Comparison of ENCODE assay signal across 17 cellular contexts in the genomic region with DNA sequence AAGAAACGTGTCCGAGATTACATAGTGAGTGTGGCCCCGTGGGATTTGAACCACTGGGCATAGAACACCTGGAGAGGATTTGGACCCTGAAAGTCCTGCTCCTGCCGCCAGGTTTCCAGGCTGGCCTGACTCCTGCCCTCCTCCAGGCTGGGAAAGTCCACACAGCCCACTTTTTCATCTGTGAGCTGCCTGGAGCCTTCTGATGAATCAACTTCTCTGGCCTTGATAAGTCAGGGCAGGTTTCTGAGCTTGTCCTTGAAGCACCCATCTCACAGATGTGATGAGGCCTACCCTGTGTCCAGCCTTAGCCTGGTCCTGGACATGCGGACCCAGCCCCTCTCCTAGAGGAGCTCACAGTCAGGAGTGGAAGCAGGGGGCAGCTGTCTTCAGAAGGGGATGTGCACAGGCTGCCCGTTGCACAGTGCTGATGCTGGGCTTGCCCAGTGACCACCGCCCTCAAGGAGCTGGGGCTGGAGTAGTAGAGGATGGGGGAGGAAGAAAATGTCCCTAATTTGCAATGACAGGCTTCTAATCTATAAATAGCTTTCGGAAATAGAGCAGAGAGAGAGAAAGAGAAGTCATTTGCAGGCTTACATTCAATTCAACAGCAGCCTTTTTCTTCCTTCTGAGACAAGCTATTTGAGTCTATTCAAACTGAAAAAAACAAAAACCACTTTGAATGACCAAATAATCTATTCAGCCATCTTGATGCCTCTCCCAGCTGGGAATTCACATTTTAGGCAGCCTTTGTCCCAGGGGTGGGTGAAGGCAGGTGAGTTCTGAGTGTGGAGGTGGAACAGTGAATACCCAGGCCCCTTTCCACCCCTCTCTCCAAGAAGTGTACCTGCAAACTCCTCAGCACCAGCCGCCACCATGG.
A peak's percentile ranks its signal among the peaks of the same experiment; 100 is the strongest.
DNase-seq lines count a peak whose midpoint lies in the region; ATAC-seq, FAIRE-seq and TF ChIP-seq lines count a peak whose summit lies in the region.
"Had no signal": no experiment of that assay in that cellular context is flagged by ENCODE, and none has a peak within 500 bp of the region (broad histone marks: within the 10 kb centered on the region; RNA-seq: fewer than 3 reads in every experiment).

No MANE protein-coding gene starts in this region.

- no peak overlapping the region for H2BK5ac ChIP-seq in H9 (ENCODE audit: insufficient read length, low read length)

- H3K79me2 ChIP-seq in H9 (ENCODE audit: insufficient read depth, low read length) = no peaks in the 10 kb centered on the region

- no peaks in the 10 kb centered on the region; the same call in 1 of the 2 replicates for H3K4me1 ChIP-seq in H9 (ENCODE audit: insufficient read depth, low read length)
- no peaks in the 10 kb centered on the region for H3K4me1 ChIP-seq in Peyer's patch
- H3K4me1 ChIP-seq: ascending aorta, left ventricle myocardium inferior had no signal

- no peak overlapping the region for H3K18ac ChIP-seq in H9 (ENCODE audit: insufficient read length, low read depth, low read length)

- no peak overlapping the region for H4K5ac ChIP-seq in H9 (ENCODE audit: insufficient read length, low read depth, low read length)

- no peak overlapping the region for H2BK20ac ChIP-seq in H9 (ENCODE audit: low read depth, low read length, poor library complexity, severe bottlenecking)

- H3K36me3 ChIP-seq in Peyer's patch = no peaks in the 10 kb centered on the region
- H3K36me3 ChIP-seq: ascending aorta, left ventricle myocardium inferior had no signal

- H3K23ac ChIP-seq in H9 (ENCODE audit: insufficient read length, low read depth, low read length) = no peak overlapping the region

- no peak overlapping the region for H3K9ac ChIP-seq in H9 (ENCODE audit: extremely low read depth, insufficient read length, low read length)

- WGBS in H9 (ENCODE audit: extremely low coverage, insufficient read length, low lambda C conversion rate) = no CpG with 5 or more reads among the region's 9 CpGs

- no peak overlapping the region for H2AK5ac ChIP-seq in H9 (ENCODE audit: insufficient read length, low read length)

- H4K20me1 ChIP-seq in H9 (ENCODE audit: control insufficient read depth, insufficient read depth, insufficient read length) = no peaks in the 10 kb centered on the region

- no peak overlapping the region for H3K4me3 Mint-ChIP-seq in H9
- H3K4me3 Mint-ChIP-seq in stimulated activated effector memory CD8-positive, alpha-beta T cell treated with anti-CD3 and anti-CD28 coated beads, Interleukin-12 subunit alpha, Interleukin-12 subunit beta, amount 100 ng/mL, for 72 hours = no peak overlapping the region
- H3K4me3 Mint-ChIP-seq: dendritic cell treated with granulocyte-macrophage colony-stimulating factor and Interleukin-4, amounts not matched to agents 40 ng/mL and 50 ng/mL, for 4 days had no signal

- no peak overlapping the region for H2BK12ac ChIP-seq in H9 (ENCODE audit: insufficient read length, low read depth, low read length)

- H3K36me3 Mint-ChIP-seq in H9 (ENCODE audit: insufficient read depth in 1 of 3, low read depth in 3 of 3) = no peaks in the 10 kb centered on the region
- peaks cover 6% of the 10 kb centered on the region for H3K36me3 Mint-ChIP-seq in stimulated activated effector memory CD8-positive, alpha-beta T cell treated with anti-CD3 and anti-CD28 coated beads, Interleukin-12 subunit alpha, Interleukin-12 subunit beta, amount 100 ng/mL, for 72 hours
- H3K36me3 Mint-ChIP-seq: naive B cell had no signal

- H2BK120ac ChIP-seq in H9 (ENCODE audit: low read depth, low read length, poor library complexity, severe bottlenecking) = no peak overlapping the region

- H3K4me3 ChIP-seq in dorsolateral prefrontal cortex (no peak overlapping the region), Peyer's patch (no peak overlapping the region)
- H3K4me3 ChIP-seq: ascending aorta, left ventricle myocardium inferior had no signal

- no peak overlapping the region for H2AFZ ChIP-seq in H9 (ENCODE audit: low read length)

- no peak overlapping the region for H3T11ph ChIP-seq in H9 (ENCODE audit: low read length)

- H2BK15ac ChIP-seq in H9 (ENCODE audit: low read depth, low read length) = no peak overlapping the region

- H3K27me3 ChIP-seq in dorsolateral prefrontal cortex = no peaks in the 10 kb centered on the region
- no peaks in the 10 kb centered on the region for H3K27me3 ChIP-seq in H9 (ENCODE audit: insufficient read depth, low read length)
- H3K27me3 ChIP-seq in Peyer's patch = no peaks in the 10 kb centered on the region
- H3K27me3 ChIP-seq: ascending aorta had no signal

- no peak overlapping the region for H4K8ac ChIP-seq in H9 (replicated peaks; ENCODE audit: insufficient read length, low read depth, low read length)

- peak; percentile 85 for ATAC-seq in GM21529 (IDR thresholded peaks at IDR 0.05; ENCODE audit: unreplicated experiment)
- ATAC-seq in HG03103 (IDR thresholded peaks at IDR 0.05; ENCODE audit: low read depth, unreplicated experiment) = peak; percentile 49
- ATAC-seq in stimulated activated effector memory CD8-positive, alpha-beta T cell treated with anti-CD3 and anti-CD28 coated beads, Interleukin-12 subunit alpha, Interleukin-12 subunit beta, amount 100 ng/mL, for 72 hours = no peak
- ATAC-seq: Panc1 had no signal

- no peaks in the 10 kb centered on the region for H3K79me1 ChIP-seq in H9 (ENCODE audit: insufficient read depth, low read depth, low read length, poor library complexity, severe bottlenecking)

- peak; percentile 49 for FAIRE-seq in GM18507 (lab: Jason Lieb, UNC)

- no peak for TF ChIP-seq CTCF in dorsolateral prefrontal cortex (IDR thresholded peaks at IDR 0.05 in 54 of 56, conservative IDR thresholded peaks at IDR 0.05 in 2 of 56; ENCODE audit: low read depth in 1 of 56, partially characterized antibody in 56 of 56)
- no peak for TF ChIP-seq CTCF in H9 (conservative IDR thresholded peaks at IDR 0.05)
- no peak for TF ChIP-seq CTCF in Peyer's patch (IDR thresholded peaks at IDR 0.05)

- H3K27me3 Mint-ChIP-seq in H9 (ENCODE audit: low read depth) = no peaks in the 10 kb centered on the region; the same call in 1 of the 2 replicates
- H3K27me3 Mint-ChIP-seq: dendritic cell treated with granulocyte-macrophage colony-stimulating factor and Interleukin-4, amounts not matched to agents 40 ng/mL and 50 ng/mL, for 4 days; naive B cell had no signal

- no peak for TF ChIP-seq POLR2A in Peyer's patch (IDR thresholded peaks at IDR 0.05)

- no peak overlapping the region for H3K4me2 ChIP-seq in H9 (ENCODE audit: insufficient read depth, insufficient read length, low read length)

- no peak overlapping the region for H3K56ac ChIP-seq in H9 (ENCODE audit: insufficient read length, low read depth, low read length)

- no peaks in the 10 kb centered on the region for H3K9me3 Mint-ChIP-seq in H9
- H3K9me3 Mint-ChIP-seq in stimulated activated effector memory CD8-positive, alpha-beta T cell treated with anti-CD3 and anti-CD28 coated beads, Interleukin-12 subunit alpha, Interleukin-12 subunit beta, amount 100 ng/mL, for 72 hours = no peaks in the 10 kb centered on the region
- H3K9me3 Mint-ChIP-seq: dendritic cell treated with granulocyte-macrophage colony-stimulating factor and Interleukin-4, amounts not matched to agents 40 ng/mL and 50 ng/mL, for 4 days; naive B cell had no signal

- H3K4me1 Mint-ChIP-seq in H9 = peaks cover 9 to 15% of the 10 kb centered on the region in 2 experiments
- H3K4me1 Mint-ChIP-seq in stimulated activated effector memory CD8-positive, alpha-beta T cell treated with anti-CD3 and anti-CD28 coated beads, Interleukin-12 subunit alpha, Interleukin-12 subunit beta, amount 100 ng/mL, for 72 hours = peaks cover 18% of the 10 kb centered on the region

- no peaks in the 10 kb centered on the region for H3K23me2 ChIP-seq in H9 (ENCODE audit: insufficient read length, low read depth, low read length, poor library complexity, severe bottlenecking)

- no peak overlapping the region for H4K91ac ChIP-seq in H9 (ENCODE audit: insufficient read length, low read depth, low read length)

- H3K9me3 ChIP-seq in H9 (ENCODE audit: control insufficient read depth, low read depth, low read length) (no peaks in the 10 kb centered on the region), Peyer's patch (no peaks in the 10 kb centered on the region)
- H3K9me3 ChIP-seq: ascending aorta, left ventricle myocardium inferior had no signal

- H3K14ac ChIP-seq in H9 (ENCODE audit: insufficient read depth, low read length) = no peak overlapping the region

- peak overlapping the region in 31 of 59 donors; percentile 3 to 63 (median 32) for H3K27ac ChIP-seq in dorsolateral prefrontal cortex
- no peak overlapping the region for H3K27ac ChIP-seq in H9 (ENCODE audit: insufficient read length, low read depth, low read length)
- no peak overlapping the region for H3K27ac ChIP-seq in Peyer's patch
- H3K27ac ChIP-seq: ascending aorta, left ventricle myocardium inferior had no signal

- intact Hi-C loops in dorsolateral prefrontal cortex (cut with DNase I) = no loop called here

- H3K27ac Mint-ChIP-seq in H9 = no peak overlapping the region
- no peak overlapping the region for H3K27ac Mint-ChIP-seq in stimulated activated effector memory CD8-positive, alpha-beta T cell treated with anti-CD3 and anti-CD28 coated beads, Interleukin-12 subunit alpha, Interleukin-12 subunit beta, amount 100 ng/mL, for 72 hours
- H3K27ac Mint-ChIP-seq: dendritic cell treated with granulocyte-macrophage colony-stimulating factor and Interleukin-4, amounts not matched to agents 40 ng/mL and 50 ng/mL, for 4 days had no signal

- H3K4ac ChIP-seq in H9 (ENCODE audit: low read depth, low read length) = no peak overlapping the region

- no peak for DNase-seq in GM18507 (ENCODE audit: extremely low spot score, insufficient read length, low read depth)
- DNase-seq in dorsolateral prefrontal cortex = no peak
- no peak for DNase-seq in H4 (ENCODE audit: low spot score)
- DNase-seq in H9 = no peak
- no peak for DNase-seq in Peyer's patch
- DNase-seq in stimulated activated effector memory CD8-positive, alpha-beta T cell treated with anti-CD3 and anti-CD28 coated beads, Interleukin-12 subunit alpha, Interleukin-12 subunit beta, amount 100 ng/mL, for 72 hours (ENCODE audit: low spot score in 2 of 2) = no peak
- DNase-seq: activated CD4-positive, alpha-beta T cell treated with anti-CD3 and anti-CD28 coated beads for 48 hours; AML-193; left ventricle myocardium inferior; naive B cell; NCI-H1417; NCI-H446 had no signal

Comparison
In these comparisons a context has a peak if more than half of its experiments do, and no peak if none do; other contexts are left out.
1. H3K27ac ChIP-seq: peak in dorsolateral prefrontal cortex (31 of 59); none in H9 (single experiment) and Peyer's patch (0 of 4).